1 cellular context compared by ENCODE assay signal in the genomic region with DNA sequence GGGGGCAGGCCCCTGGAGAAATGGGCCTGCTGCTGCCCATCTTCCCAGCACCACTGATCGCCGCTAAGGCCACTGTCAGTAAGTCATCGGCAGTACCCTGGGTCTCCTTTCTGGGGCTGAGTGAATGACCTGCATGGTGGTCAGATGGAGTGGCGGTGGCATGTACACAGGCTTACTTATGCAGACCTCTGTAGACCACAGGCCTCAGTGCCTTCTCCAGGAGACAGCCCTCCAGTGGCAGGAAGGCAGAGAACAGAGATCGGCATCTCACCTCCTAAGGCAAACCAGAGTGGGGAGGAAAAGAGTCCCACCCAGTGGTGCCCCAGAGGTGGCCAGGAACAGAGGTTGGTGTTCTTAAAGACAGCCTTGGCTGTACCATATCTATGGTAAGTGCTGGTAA.
TF ChIP-seq lines count a peak whose summit lies in the region.

No MANE protein-coding gene starts in this region.

TF ChIP-seq in GM23338, 12 proteins besides CTCF, POLR2A, EP300 and RAD21 (continued from another document):
- TF ChIP-seq, protein P1, sequence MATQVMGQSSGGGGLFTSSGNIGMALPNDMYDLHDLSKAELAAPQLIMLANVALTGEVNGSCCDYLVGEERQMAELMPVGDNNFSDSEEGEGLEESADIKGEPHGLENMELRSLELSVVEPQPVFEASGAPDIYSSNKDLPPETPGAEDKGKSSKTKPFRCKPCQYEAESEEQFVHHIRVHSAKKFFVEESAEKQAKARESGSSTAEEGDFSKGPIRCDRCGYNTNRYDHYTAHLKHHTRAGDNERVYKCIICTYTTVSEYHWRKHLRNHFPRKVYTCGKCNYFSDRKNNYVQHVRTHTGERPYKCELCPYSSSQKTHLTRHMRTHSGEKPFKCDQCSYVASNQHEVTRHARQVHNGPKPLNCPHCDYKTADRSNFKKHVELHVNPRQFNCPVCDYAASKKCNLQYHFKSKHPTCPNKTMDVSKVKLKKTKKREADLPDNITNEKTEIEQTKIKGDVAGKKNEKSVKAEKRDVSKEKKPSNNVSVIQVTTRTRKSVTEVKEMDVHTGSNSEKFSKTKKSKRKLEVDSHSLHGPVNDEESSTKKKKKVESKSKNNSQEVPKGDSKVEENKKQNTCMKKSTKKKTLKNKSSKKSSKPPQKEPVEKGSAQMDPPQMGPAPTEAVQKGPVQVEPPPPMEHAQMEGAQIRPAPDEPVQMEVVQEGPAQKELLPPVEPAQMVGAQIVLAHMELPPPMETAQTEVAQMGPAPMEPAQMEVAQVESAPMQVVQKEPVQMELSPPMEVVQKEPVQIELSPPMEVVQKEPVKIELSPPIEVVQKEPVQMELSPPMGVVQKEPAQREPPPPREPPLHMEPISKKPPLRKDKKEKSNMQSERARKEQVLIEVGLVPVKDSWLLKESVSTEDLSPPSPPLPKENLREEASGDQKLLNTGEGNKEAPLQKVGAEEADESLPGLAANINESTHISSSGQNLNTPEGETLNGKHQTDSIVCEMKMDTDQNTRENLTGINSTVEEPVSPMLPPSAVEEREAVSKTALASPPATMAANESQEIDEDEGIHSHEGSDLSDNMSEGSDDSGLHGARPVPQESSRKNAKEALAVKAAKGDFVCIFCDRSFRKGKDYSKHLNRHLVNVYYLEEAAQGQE (IDR thresholded peaks at IDR 0.05; ENCODE audit: unreplicated experiment), result no peak
- TF ChIP-seq EZH2 (IDR thresholded peaks at IDR 0.05; ENCODE audit: low read depth, unreplicated experiment) (no peak), STAT1 (IDR thresholded peaks at IDR 0.05; ENCODE audit: unreplicated experiment) (no peak), ZNF331 (CRISPR knock-in tag; IDR thresholded peaks at IDR 0.05; ENCODE audit: low read depth) (no peak), ETS1 (IDR thresholded peaks at IDR 0.05) (no peak)
- TF ChIP-seq, protein P2, sequence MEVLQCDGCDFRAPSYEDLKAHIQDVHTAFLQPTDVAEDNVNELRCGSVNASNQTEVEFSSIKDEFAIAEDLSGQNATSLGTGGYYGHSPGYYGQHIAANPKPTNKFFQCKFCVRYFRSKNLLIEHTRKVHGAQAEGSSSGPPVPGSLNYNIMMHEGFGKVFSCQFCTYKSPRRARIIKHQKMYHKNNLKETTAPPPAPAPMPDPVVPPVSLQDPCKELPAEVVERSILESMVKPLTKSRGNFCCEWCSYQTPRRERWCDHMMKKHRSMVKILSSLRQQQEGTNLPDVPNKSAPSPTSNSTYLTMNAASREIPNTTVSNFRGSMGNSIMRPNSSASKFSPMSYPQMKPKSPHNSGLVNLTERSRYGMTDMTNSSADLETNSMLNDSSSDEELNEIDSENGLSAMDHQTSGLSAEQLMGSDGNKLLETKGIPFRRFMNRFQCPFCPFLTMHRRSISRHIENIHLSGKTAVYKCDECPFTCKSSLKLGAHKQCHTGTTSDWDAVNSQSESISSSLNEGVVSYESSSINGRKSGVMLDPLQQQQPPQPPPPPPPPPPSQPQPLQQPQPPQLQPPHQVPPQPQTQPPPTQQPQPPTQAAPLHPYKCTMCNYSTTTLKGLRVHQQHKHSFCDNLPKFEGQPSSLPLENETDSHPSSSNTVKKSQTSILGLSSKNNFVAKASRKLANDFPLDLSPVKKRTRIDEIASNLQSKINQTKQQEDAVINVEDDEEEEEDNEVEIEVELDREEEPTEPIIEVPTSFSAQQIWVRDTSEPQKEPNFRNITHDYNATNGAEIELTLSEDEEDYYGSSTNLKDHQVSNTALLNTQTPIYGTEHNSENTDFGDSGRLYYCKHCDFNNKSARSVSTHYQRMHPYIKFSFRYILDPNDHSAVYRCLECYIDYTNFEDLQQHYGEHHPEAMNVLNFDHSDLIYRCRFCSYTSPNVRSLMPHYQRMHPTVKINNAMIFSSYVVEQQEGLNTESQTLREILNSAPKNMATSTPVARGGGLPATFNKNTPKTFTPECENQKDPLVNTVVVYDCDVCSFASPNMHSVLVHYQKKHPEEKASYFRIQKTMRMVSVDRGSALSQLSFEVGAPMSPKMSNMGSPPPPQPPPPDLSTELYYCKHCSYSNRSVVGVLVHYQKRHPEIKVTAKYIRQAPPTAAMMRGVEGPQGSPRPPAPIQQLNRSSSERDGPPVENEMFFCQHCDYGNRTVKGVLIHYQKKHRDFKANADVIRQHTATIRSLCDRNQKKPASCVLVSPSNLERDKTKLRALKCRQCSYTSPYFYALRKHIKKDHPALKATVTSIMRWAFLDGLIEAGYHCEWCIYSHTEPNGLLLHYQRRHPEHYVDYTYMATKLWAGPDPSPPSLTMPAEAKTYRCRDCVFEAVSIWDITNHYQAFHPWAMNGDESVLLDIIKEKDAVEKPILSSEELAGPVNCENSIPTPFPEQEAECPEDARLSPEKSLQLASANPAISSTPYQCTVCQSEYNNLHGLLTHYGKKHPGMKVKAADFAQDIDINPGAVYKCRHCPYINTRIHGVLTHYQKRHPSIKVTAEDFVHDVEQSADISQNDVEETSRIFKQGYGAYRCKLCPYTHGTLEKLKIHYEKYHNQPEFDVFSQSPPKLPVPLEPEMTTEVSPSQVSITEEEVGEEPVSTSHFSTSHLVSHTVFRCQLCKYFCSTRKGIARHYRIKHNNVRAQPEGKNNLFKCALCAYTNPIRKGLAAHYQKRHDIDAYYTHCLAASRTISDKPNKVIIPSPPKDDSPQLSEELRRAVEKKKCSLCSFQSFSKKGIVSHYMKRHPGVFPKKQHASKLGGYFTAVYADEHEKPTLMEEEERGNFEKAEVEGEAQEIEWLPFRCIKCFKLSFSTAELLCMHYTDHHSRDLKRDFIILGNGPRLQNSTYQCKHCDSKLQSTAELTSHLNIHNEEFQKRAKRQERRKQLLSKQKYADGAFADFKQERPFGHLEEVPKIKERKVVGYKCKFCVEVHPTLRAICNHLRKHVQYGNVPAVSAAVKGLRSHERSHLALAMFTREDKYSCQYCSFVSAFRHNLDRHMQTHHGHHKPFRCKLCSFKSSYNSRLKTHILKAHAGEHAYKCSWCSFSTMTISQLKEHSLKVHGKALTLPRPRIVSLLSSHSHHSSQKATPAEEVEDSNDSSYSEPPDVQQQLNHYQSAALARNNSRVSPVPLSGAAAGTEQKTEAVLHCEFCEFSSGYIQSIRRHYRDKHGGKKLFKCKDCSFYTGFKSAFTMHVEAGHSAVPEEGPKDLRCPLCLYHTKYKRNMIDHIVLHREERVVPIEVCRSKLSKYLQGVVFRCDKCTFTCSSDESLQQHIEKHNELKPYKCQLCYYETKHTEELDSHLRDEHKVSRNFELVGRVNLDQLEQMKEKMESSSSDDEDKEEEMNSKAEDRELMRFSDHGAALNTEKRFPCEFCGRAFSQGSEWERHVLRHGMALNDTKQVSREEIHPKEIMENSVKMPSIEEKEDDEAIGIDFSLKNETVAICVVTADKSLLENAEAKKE (CRISPR knock-in tag; IDR thresholded peaks at IDR 0.05), result no peak
